26 cellular contexts compared by ENCODE assay signal in the genomic region with DNA sequence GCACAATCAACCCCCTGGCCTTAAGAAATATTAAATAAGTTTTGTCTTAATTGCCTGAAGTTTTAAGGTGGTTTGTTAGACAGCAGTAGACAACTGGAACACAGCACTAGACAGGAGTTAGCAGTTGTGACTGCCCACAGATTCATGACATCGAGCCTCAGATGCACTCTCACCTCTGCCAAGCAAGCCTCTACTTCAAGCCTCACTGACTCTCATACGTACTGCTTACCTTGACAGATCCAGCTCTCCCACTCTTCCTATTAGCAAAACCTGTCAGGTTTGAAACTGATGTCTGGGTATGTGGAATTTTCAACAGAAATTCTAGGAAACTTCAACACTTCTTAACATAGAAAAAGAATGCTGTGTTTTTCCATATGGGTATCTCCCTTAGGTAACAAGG.
"Had no signal": no experiment of that assay in that cellular context is flagged by ENCODE, and none has a peak within 500 bp of the region (broad histone marks: within the 10 kb centered on the region; RNA-seq: fewer than 3 reads in every experiment).

No MANE protein-coding gene starts in this region.

- FAIRE-seq: kidney had no signal

- H3K9me3 Mint-ChIP-seq: endodermal cell, neural progenitor cell had no signal

- H3K4me3 ChIP-seq: gastrocnemius medialis, hepatocyte, left lung, mucosa of descending colon, neural progenitor cell, right atrium auricular region, smooth muscle cell, stomach, thyroid gland, vagina had no signal

- H3K4me3 Mint-ChIP-seq: endodermal cell; mesothelial cell of epicardium; naive B cell; natural killer cell treated with Interleukin-12 subunit alpha and Interleukin-12 subunit beta and Interleukin-15 and Interleukin-18, amount 100 ng/mL, for 72 hours; neural progenitor cell had no signal

- H3K36me3 ChIP-seq: gastrocnemius medialis, left lung, neural progenitor cell, right atrium auricular region, stomach, thyroid gland, vagina had no signal

- ATAC-seq: esophagus mucosa; gastrocnemius medialis; left lung; mucosa of descending colon; natural killer cell treated with Interleukin-12 subunit alpha and Interleukin-12 subunit beta and Interleukin-15 and Interleukin-18, amount 100 ng/mL, for 72 hours; sciatic nerve had no signal

- H3K4me1 Mint-ChIP-seq: naive B cell, neural progenitor cell had no signal

- H3K36me3 Mint-ChIP-seq: mesothelial cell of epicardium; naive B cell; natural killer cell treated with Interleukin-12 subunit alpha and Interleukin-12 subunit beta and Interleukin-15 and Interleukin-18, amount 100 ng/mL, for 72 hours; neural progenitor cell had no signal

- DNase-seq: effector CD8-positive, alpha-beta T cell; endodermal cell; foreskin fibroblast; gastrocnemius medialis; kidney; left lung; mesenchymal stem cell; mucosa of descending colon; naive B cell; stimulated activated CD4-positive, alpha-beta T cell treated with anti-CD3 and anti-CD28 coated beads, Interleukin-12 subunit alpha, Interleukin-12 subunit beta, amount 100 ng/mL, for 4 hours; stimulated activated CD4-positive, alpha-beta T cell treated with anti-CD3 and anti-CD28 coated beads, Interleukin-1b, Interleukin-23, amount 100 ng/mL, for 48 hours; stimulated activated CD4-positive, alpha-beta T cell treated with anti-CD3 and anti-CD28 coated beads, Interleukin-4, amount 100 ng/mL, for 1 hour; stimulated activated CD8-positive, alpha-beta memory T cell treated with anti-CD3 and anti-CD28 coated beads, Interleukin-4, amount 100 ng/mL, for 48 hours; stimulated activated naive CD4-positive, alpha-beta T cell treated with Interleukin-2 at 50 U/mL for 16 hours; stomach; thyroid gland had no signal

- H3K27ac Mint-ChIP-seq: endodermal cell; mesothelial cell of epicardium; naive B cell; natural killer cell treated with Interleukin-12 subunit alpha and Interleukin-12 subunit beta and Interleukin-15 and Interleukin-18, amount 100 ng/mL, for 72 hours; neural progenitor cell; progenitor cell of endocrine pancreas had no signal

- H3K27me3 ChIP-seq: gastrocnemius medialis, hepatocyte, left lung, neural progenitor cell, right atrium auricular region, stomach, thyroid gland, vagina had no signal
